Comparison of ENCODE assay signal across 9 cellular contexts in the genomic region with DNA sequence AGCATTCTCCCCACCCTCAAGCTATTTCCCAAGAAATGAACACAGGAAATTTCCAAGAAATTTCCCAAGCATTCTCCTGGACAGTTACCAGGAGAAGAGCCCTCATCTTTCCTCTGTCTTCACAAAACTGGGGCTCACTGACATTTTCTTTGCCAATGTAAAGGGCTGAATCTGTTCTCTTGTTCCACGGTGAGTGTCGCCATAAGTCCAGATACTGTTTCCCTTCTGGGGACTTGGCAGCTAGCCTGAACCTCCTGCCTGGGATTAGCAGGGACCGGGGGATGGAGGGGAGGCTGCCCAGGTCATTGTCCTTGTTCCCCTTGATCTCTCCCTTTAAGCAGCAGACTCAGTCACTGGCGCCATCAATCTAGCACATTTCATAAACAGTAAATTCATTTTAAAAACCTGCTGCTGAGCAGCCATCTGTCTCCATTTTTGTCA.
DNase-seq lines count a peak whose midpoint lies in the region; ATAC-seq and TF ChIP-seq lines count a peak whose summit lies in the region.
"Had no signal": no experiment of that assay in that cellular context is flagged by ENCODE, and none has a peak within 500 bp of the region (broad histone marks: within the 10 kb centered on the region; RNA-seq: fewer than 3 reads in every experiment).

No MANE protein-coding gene starts in this region.

- no peaks in the 10 kb centered on the region for H3K36me3 ChIP-seq in BE2C
- H3K36me3 ChIP-seq in transverse colon, result no peaks in the 10 kb centered on the region

- H3K27me3 ChIP-seq in BE2C, result no peaks in the 10 kb centered on the region
- no peaks in the 10 kb centered on the region for H3K27me3 ChIP-seq in transverse colon

- no peak for TF ChIP-seq EP300 in transverse colon (IDR thresholded peaks at IDR 0.05; ENCODE audit: low read depth)

- DNase-seq in BE2C, result peak; percentile 74
- peak; percentile 25 for DNase-seq in NCI-H2171 (lab: John Stamatoyannopoulos, UW)
- peak; percentile 80 for DNase-seq in cerebellum (ENCODE audit: low spot score)
- DNase-seq in lung microvascular endothelial cell (ENCODE audit: low read depth in 2 of 2), result peak; percentile 5 to 42
- DNase-seq in GM13977 (ENCODE audit: low spot score), result no peak
- no peak for DNase-seq in transverse colon

- TF ChIP-seq POLR2A in transverse colon (IDR thresholded peaks at IDR 0.05), result no peak

- H3K9me3 ChIP-seq in BE2C, result no peaks in the 10 kb centered on the region
- no peaks in the 10 kb centered on the region for H3K9me3 ChIP-seq in transverse colon

- H3K4me3 ChIP-seq in BE2C (ENCODE audit: low read depth, low read length) (no peak overlapping the region), transverse colon (no peak overlapping the region)

- intact Hi-C loops in transverse colon (cut with DNase I; ENCODE audit: low total_unique reads), result no loop called here

- 55 to 60% methylated on average over 1 to 4 of the region's 4 CpGs for WGBS in transverse colon (ENCODE audit: low coverage in 1 of 2), 2 donors

- H3K4me1 ChIP-seq in BE2C (peaks cover 11% of the 10 kb centered on the region), transverse colon (peaks cover 0 to 4% (median 0%) of the 10 kb centered on the region in 4 donors)

- TF ChIP-seq CTCF in BE2C (IDR thresholded peaks at IDR 0.05; ENCODE audit: low read depth, low read length) (peak; percentile 52), GM13977 (IDR thresholded peaks at IDR 0.05; ENCODE audit: extremely low read depth, insufficient read depth, missing control alignments) (no peak), transverse colon (IDR thresholded peaks at IDR 0.05) (no peak)

- in situ Hi-C loops in GM13977 (cut with MboI; ENCODE audit: low pct_unique_long_range_greater_than_20kb, low sequenced_read_pairs, unreplicated experiment) (no loop called here), transverse colon (cut with MboI; ENCODE audit: low pct_ligation_motif_present in 1 of 4, low pct_unique_long_range_greater_than_20kb in 1 of 4, low sequenced_read_pairs in 3 of 4) (no loop called here)

- no peak overlapping the region for H3K27ac ChIP-seq in transverse colon

- ATAC-seq in HG02870 (IDR thresholded peaks at IDR 0.05; ENCODE audit: unreplicated experiment) (no peak), GM21723 (IDR thresholded peaks at IDR 0.05; ENCODE audit: unreplicated experiment) (no peak)
- ATAC-seq: activated naive CD4-positive, alpha-beta T cell treated with anti-CD3 and anti-CD28 coated beads, Interleukin-2, amount 50 U/mL, for 72 hours had no signal

Comparison
In these comparisons a context has a peak if more than half of its experiments do, and no peak if none do; other contexts are left out.
1. DNase-seq: peak in BE2C (single experiment), NCI-H2171 (single experiment), cerebellum (single experiment) and lung microvascular endothelial cell (2 of 2); none in GM13977 (single experiment) and transverse colon (single experiment).